ENCODE assay signal across 8 cellular contexts in genomic region chr6:27809939-27810767, GRCh38.
DNase-seq lines count a peak whose midpoint lies in the region; ATAC-seq and TF ChIP-seq lines count a peak whose summit lies in the region.

No MANE protein-coding gene starts in this region.

- H3K36me3 ChIP-seq in liver (ENCODE audit: control insufficient read depth in 4 of 4, insufficient read depth in 3 of 4, low read depth in 1 of 4, low read length in 3 of 4): no peaks in the 10 kb centered on the region

- H3K4me1 ChIP-seq in liver (ENCODE audit: control insufficient read depth in 4 of 4, insufficient read depth in 4 of 4, low read length in 3 of 4): peaks cover 2 to 38% (median 17%) of the 10 kb centered on the region in 4 donors

- POLR2A ChIA-PET in activated CD4-positive, alpha-beta T cell treated with anti-CD3 and anti-CD28 coated beads, Interleukin-2, amount 10 ng/mL, durations not matched to agents 7 days and 5 days (lab: Charles Lee): interaction anchor here (0.9 to 9.7 kb wide), 22 partner anchors 13 to 1779 kb away, joined by 3 to 197 read pairs (median 10); a partner anchor contains a TSS

- DNase-seq in Ammon's horn (ENCODE audit: low spot score) (peak; percentile 85), NCI-H526 (lab: John Stamatoyannopoulos, UW) (peak; percentile 96), dorsolateral prefrontal cortex (peak in 8 of 10 donors; percentile 32 to 71 (median 55))
- peak; percentile 89 for DNase-seq in activated CD4-positive, alpha-beta T cell treated with anti-CD3 and anti-CD28 coated beads, Interleukin-2, amount 10 ng/mL, durations not matched to agents 7 days and 5 days
- DNase-seq in stimulated activated CD4-positive, alpha-beta T cell treated with anti-CD3 and anti-CD28 coated beads, Interleukin-4, amount 100 ng/mL, for 48 hours (ENCODE audit: low read depth in 2 of 2): peak; percentile 48 to 57

- peak overlapping the region; percentile 86 for H3K4me3 Mint-ChIP-seq in activated CD4-positive, alpha-beta T cell treated with anti-CD3 and anti-CD28 coated beads, Interleukin-2, amount 10 ng/mL, durations not matched to agents 7 days and 5 days

- TF ChIP-seq CTCF in dorsolateral prefrontal cortex (IDR thresholded peaks at IDR 0.05 in 54 of 56, conservative IDR thresholded peaks at IDR 0.05 in 2 of 56; ENCODE audit: low read depth in 1 of 56, partially characterized antibody in 56 of 56) (no peak), liver (IDR thresholded peaks at IDR 0.05; ENCODE audit: low read depth, low read length, missing input control) (no peak)

- H3K4me3 ChIP-seq in dorsolateral prefrontal cortex (peak overlapping the region; percentile 15 to 71 (median 53)), liver (ENCODE audit: low read depth in 1 of 3, low read length in 3 of 3) (peak overlapping the region; percentile 52 to 74 (median 71))

- peak overlapping the region in 54 of 59 donors; percentile 15 to 88 (median 67) for H3K27ac ChIP-seq in dorsolateral prefrontal cortex
- peak overlapping the region; percentile 78 to 85 for H3K27ac ChIP-seq in liver (ENCODE audit: low read depth in 1 of 2, low read length in 2 of 2)

- H3K27me3 ChIP-seq in dorsolateral prefrontal cortex: peaks cover 0 to 98% (median 69%) of the 10 kb centered on the region in 45 donors
- H3K27me3 ChIP-seq in liver (ENCODE audit: control insufficient read depth in 4 of 4, insufficient read depth in 4 of 4, low read length in 3 of 4): no peaks in the 10 kb centered on the region

- H3K36me3 Mint-ChIP-seq in activated CD4-positive, alpha-beta T cell treated with anti-CD3 and anti-CD28 coated beads, Interleukin-2, amount 10 ng/mL, durations not matched to agents 7 days and 5 days (ENCODE audit: low read depth): peaks cover 11% of the 10 kb centered on the region

- H3K4me1 Mint-ChIP-seq in activated CD4-positive, alpha-beta T cell treated with anti-CD3 and anti-CD28 coated beads, Interleukin-2, amount 10 ng/mL, durations not matched to agents 7 days and 5 days: peaks cover 65% of the 10 kb centered on the region

- intact Hi-C loops in dorsolateral prefrontal cortex (cut with DNase I): no loop called here

- peaks cover 0 to 2% (median 0%) of the 10 kb centered on the region in 4 donors for H3K9me3 ChIP-seq in liver (ENCODE audit: control insufficient read depth in 4 of 4, low read length in 3 of 4)

- CTCF ChIA-PET in activated CD4-positive, alpha-beta T cell treated with anti-CD3 and anti-CD28 coated beads, Interleukin-2, amount 10 ng/mL, durations not matched to agents 7 days and 5 days (lab: Charles Lee): interaction anchor here (0.7 to 3.3 kb wide), 11 partner anchors 10 to 1779 kb away, joined by 3 to 26 read pairs (median 3); a partner anchor contains a TSS

- WGBS in liver: 1% methylated on average over 51 of the region's 51 CpGs

- peak overlapping the region; percentile 99 for H3K27ac Mint-ChIP-seq in activated CD4-positive, alpha-beta T cell treated with anti-CD3 and anti-CD28 coated beads, Interleukin-2, amount 10 ng/mL, durations not matched to agents 7 days and 5 days

- peak; percentile 12 to 27 for TF ChIP-seq RAD21 in liver (IDR thresholded peaks at IDR 0.05)

- H3K27me3 Mint-ChIP-seq in activated CD4-positive, alpha-beta T cell treated with anti-CD3 and anti-CD28 coated beads, Interleukin-2, amount 10 ng/mL, durations not matched to agents 7 days and 5 days: no peaks in the 10 kb centered on the region

- ATAC-seq in GM19025 (IDR thresholded peaks at IDR 0.05; ENCODE audit: low read depth, unreplicated experiment) (peak; percentile 26), HG03439 (IDR thresholded peaks at IDR 0.05; ENCODE audit: unreplicated experiment) (peak; percentile 39)

- peak overlapping the region; percentile 34 to 59 for H3K9ac ChIP-seq in liver (ENCODE audit: low read depth in 1 of 2, low read length in 2 of 2)

- H3K9me3 Mint-ChIP-seq in activated CD4-positive, alpha-beta T cell treated with anti-CD3 and anti-CD28 coated beads, Interleukin-2, amount 10 ng/mL, durations not matched to agents 7 days and 5 days: no peaks in the 10 kb centered on the region

TF ChIP-seq in liver, 16 proteins besides CTCF, POLR2A, EP300 and RAD21:
- peak; percentile 87 for TF ChIP-seq YY1 (IDR thresholded peaks at IDR 0.05)
- no peak for TF ChIP-seq JUND (IDR thresholded peaks at IDR 0.05)
- no peak for TF ChIP-seq ATF3 (IDR thresholded peaks at IDR 0.05)
- TF ChIP-seq HNF4G (IDR thresholded peaks at IDR 0.05): no peak
- TF ChIP-seq MAX (IDR thresholded peaks at IDR 0.05): peak; percentile 42
- TF ChIP-seq HNF4A (conservative IDR thresholded peaks at IDR 0.05): no peak
- no peak for TF ChIP-seq NR2F2 (IDR thresholded peaks at IDR 0.05)
- TF ChIP-seq SP1 (IDR thresholded peaks at IDR 0.05): peak; percentile 66
- peak; percentile 72 for TF ChIP-seq ZBTB33 (IDR thresholded peaks at IDR 0.05)
- peak; percentile 98 for TF ChIP-seq TAF1 (conservative IDR thresholded peaks at IDR 0.05)
- TF ChIP-seq EGR1 (IDR thresholded peaks at IDR 0.05; ENCODE audit: low read depth in 2 of 2): no peak
- no peak for TF ChIP-seq FOXA1 (IDR thresholded peaks at IDR 0.05)
- TF ChIP-seq RXRA (IDR thresholded peaks at IDR 0.05): peak; percentile 17 to 52
- TF ChIP-seq GABPA (IDR thresholded peaks at IDR 0.05 in 1 of 2, conservative IDR thresholded peaks at IDR 0.05 in 1 of 2): no peak
- TF ChIP-seq REST (IDR thresholded peaks at IDR 0.05): peak; percentile 93
- TF ChIP-seq FOXA2 (IDR thresholded peaks at IDR 0.05): no peak

Comparison
In these comparisons a context has a peak if more than half of its experiments do, and no peak if none do; other contexts are left out.
1. Peak in every context shown above with its lines: DNase-seq, ATAC-seq, H3K4me3 ChIP-seq and H3K27ac ChIP-seq.